ENCODE assay signal across 9 cellular contexts in the genomic region with DNA sequence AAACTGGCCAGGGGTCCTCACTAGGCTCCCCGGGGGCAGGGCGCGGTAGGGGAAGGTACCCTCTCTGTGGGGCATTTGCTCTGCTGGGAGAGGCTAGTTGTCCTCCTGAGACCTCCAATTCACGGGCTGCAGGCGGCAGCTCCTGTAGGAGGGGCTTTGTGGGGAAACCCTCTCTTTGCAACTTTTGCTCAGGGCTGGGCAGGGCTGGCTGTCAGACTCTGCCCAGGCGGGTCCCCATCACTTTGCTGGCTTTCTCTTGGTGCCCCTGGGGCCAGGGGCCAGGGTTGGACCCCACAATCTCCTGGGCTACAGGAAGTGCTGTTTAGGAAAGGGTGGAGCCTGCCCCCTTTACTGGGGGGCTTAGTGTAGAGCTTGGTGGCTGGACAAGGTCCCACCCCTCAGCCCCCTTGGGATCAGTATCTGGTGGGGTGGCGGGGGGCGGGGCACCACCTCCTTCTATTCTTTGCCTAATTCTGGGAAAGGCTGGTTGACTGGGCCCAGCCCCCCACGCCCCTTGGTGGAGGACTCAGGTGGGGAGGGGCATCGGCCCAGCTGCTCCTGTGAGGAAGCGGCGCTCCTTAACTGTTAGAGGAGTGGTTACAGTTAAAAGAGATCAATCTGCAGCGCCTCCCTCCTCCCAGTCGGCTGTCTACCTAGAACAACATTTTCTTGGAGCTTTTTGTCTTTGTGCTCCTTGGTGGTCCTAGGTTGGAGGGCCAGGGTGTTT.
A peak's percentile ranks its signal among the peaks of the same experiment; 100 is the strongest.
DNase-seq lines count a peak whose midpoint lies in the region; ATAC-seq and TF ChIP-seq lines count a peak whose summit lies in the region.
"Had no signal": no experiment of that assay in that cellular context is flagged by ENCODE, and none has a peak within 500 bp of the region (broad histone marks: within the 10 kb centered on the region; RNA-seq: fewer than 3 reads in every experiment).

No MANE protein-coding gene starts in this region.

- H3K27me3 ChIP-seq in HUES64 (ENCODE audit: insufficient read depth, low read length) (peaks cover 4% of the 10 kb centered on the region; the same call in 1 of the 2 replicates), body of pancreas (no peaks in the 10 kb centered on the region), sigmoid colon (peaks cover 0 to 13% (median 7%) of the 10 kb centered on the region in 3 donors), PC-3 (ENCODE audit: low read length) (peaks cover 32% of the 10 kb centered on the region), MM.1S (replicated peaks; ENCODE audit: insufficient read depth, low read length) (no peaks in the 10 kb centered on the region)

- H3K4me1 ChIP-seq in HUES64 (ENCODE audit: insufficient read depth, low read length): no peaks in the 10 kb centered on the region
- peaks cover 13% of the 10 kb centered on the region for H3K4me1 ChIP-seq in body of pancreas
- H3K4me1 ChIP-seq in sigmoid colon: peaks cover 0 to 16% (median 14%) of the 10 kb centered on the region in 4 donors
- no peaks in the 10 kb centered on the region for H3K4me1 ChIP-seq in PC-3 (ENCODE audit: insufficient read depth, low read length)
- H3K4me1 ChIP-seq in MM.1S (ENCODE audit: low read length): no peaks in the 10 kb centered on the region

- CTCF ChIA-PET in PC-3 (lab: Charles Lee): no interaction called here

- peak overlapping the region; percentile 63 for H3K9ac ChIP-seq in HUES64 (ENCODE audit: low read depth, low read length)
- H3K9ac ChIP-seq in PC-3 (ENCODE audit: low read length): no peak overlapping the region
- H3K9ac ChIP-seq in MM.1S (ENCODE audit: low read length): no peak overlapping the region

- 82% methylated on average over 11 of the region's 14 CpGs for WGBS in HUES64
- 0 to 6% methylated on average over 8 to 14 of the region's 14 CpGs for WGBS in body of pancreas, 2 donors
- WGBS in sigmoid colon, 2 donors: 2 to 16% methylated on average over 14 of the region's 14 CpGs

- H2AFZ ChIP-seq in PC-3 (ENCODE audit: low read length) (no peak overlapping the region), MM.1S (ENCODE audit: low read length) (no peak overlapping the region)

- H4K20me1 ChIP-seq in PC-3 (ENCODE audit: low read length) (no peaks in the 10 kb centered on the region), MM.1S (ENCODE audit: insufficient read depth, low read length) (no peaks in the 10 kb centered on the region)

- DNase-seq in body of pancreas (peak; percentile 6 to 19 (median 16)), iPS-NIHi7 (ENCODE audit: extremely low spot score) (peak; percentile 16), sigmoid colon (no peak), PC-3 (no peak), SKM-1 (lab: John Stamatoyannopoulos, UW; ENCODE audit: unreplicated experiment) (no peak), MM.1S (no peak), NCI-H345 (lab: John Stamatoyannopoulos, UW) (no peak)
- DNase-seq: NCI-H2029 treated with DMSO at 0.1 percent for 48 hours had no signal

- H3K9me2 ChIP-seq in PC-3 (replicated peaks; ENCODE audit: low read length) (no peaks in the 10 kb centered on the region), MM.1S (replicated peaks; ENCODE audit: insufficient read depth, low read length) (no peaks in the 10 kb centered on the region)

- no peak overlapping the region for H3K4me2 ChIP-seq in PC-3 (ENCODE audit: low read length)
- H3K4me2 ChIP-seq in MM.1S (ENCODE audit: low read depth, low read length): no peak overlapping the region

- TF ChIP-seq EP300 in sigmoid colon (IDR thresholded peaks at IDR 0.05): no peak

- peaks cover 5% of the 10 kb centered on the region for H3K9me3 ChIP-seq in HUES64 (ENCODE audit: insufficient read depth, low read depth, low read length)
- H3K9me3 ChIP-seq in body of pancreas: no peaks in the 10 kb centered on the region
- no peaks in the 10 kb centered on the region for H3K9me3 ChIP-seq in sigmoid colon
- H3K9me3 ChIP-seq in PC-3 (ENCODE audit: low read length): 0 out of 2 replicates have a peak, but pooled peaks cover 1% of the 10 kb centered on the region
- H3K9me3 ChIP-seq in MM.1S (replicated peaks; ENCODE audit: insufficient read depth, low read length): no peaks in the 10 kb centered on the region

- no peak for TF ChIP-seq CTCF in body of pancreas (IDR thresholded peaks at IDR 0.05)
- TF ChIP-seq CTCF in sigmoid colon (IDR thresholded peaks at IDR 0.05): no peak
- no peak for TF ChIP-seq CTCF in PC-3 (conservative IDR thresholded peaks at IDR 0.05; ENCODE audit: low read depth, low read length)
- TF ChIP-seq CTCF in MM.1S (IDR thresholded peaks at IDR 0.05; ENCODE audit: low read length): no peak

- H3K36me3 ChIP-seq in HUES64 (ENCODE audit: insufficient read depth, low read length) (no peaks in the 10 kb centered on the region), body of pancreas (replicated peaks in 1 of 2; ENCODE audit: insufficient read depth in 1 of 2, low read depth in 2 of 2) (no peaks in the 10 kb centered on the region), sigmoid colon (no peaks in the 10 kb centered on the region), PC-3 (ENCODE audit: low read depth, low read length) (no peaks in the 10 kb centered on the region), MM.1S (replicated peaks; ENCODE audit: insufficient read depth, low read length) (no peaks in the 10 kb centered on the region)

- H3K4me3 ChIP-seq in HUES64 (ENCODE audit: low read length) (peak overlapping the region; percentile 91), body of pancreas (peak overlapping the region; percentile 17 to 25), sigmoid colon (peak overlapping the region; percentile 33 to 50 (median 43)), PC-3 (ENCODE audit: low read length) (no peak overlapping the region), MM.1S (ENCODE audit: low read length) (no peak overlapping the region)

- TF ChIP-seq POLR2A in body of pancreas (IDR thresholded peaks at IDR 0.05): no peak
- no peak for TF ChIP-seq POLR2A in sigmoid colon (IDR thresholded peaks at IDR 0.05)

- BruUV-seq in PC-3 (replicated peaks; lab: Mats Ljungman, UMichigan): no TSS peak

- H3K27ac ChIP-seq in HUES64 (ENCODE audit: low read depth, low read length) (peak overlapping the region; percentile 77; the same call in 1 of the 2 replicates), body of pancreas (peak overlapping the region in 3 of 4 donors; percentile 16 to 70 (median 48)), sigmoid colon (peak overlapping the region; percentile 28 to 67 (median 38)), PC-3 (ENCODE audit: low read length) (no peak overlapping the region), MM.1S (ENCODE audit: low read length) (no peak overlapping the region)

- peak; percentile 34 for ATAC-seq in body of pancreas
- no peak for ATAC-seq in PC-3

- POLR2A ChIA-PET in PC-3 (lab: Charles Lee; ENCODE audit: unreplicated experiment): no interaction called here

- H3F3A ChIP-seq in PC-3 (ENCODE audit: low read length, unreplicated experiment) (no peaks in the 10 kb centered on the region), MM.1S (ENCODE audit: insufficient read depth, low read length) (no peaks in the 10 kb centered on the region)

- no peaks in the 10 kb centered on the region for H3K79me2 ChIP-seq in PC-3 (ENCODE audit: low read length)
- no peaks in the 10 kb centered on the region for H3K79me2 ChIP-seq in MM.1S (ENCODE audit: low read length)

- intact Hi-C loops in body of pancreas (cut with DNase I): no loop called here
- intact Hi-C loops in sigmoid colon (cut with DNase I): no loop called here
- intact Hi-C loops in PC-3 (cut with micrococcal nuclease): no loop called here

Comparison
In these comparisons a context has a peak if more than half of its experiments do, and no peak if none do; other contexts are left out.
1. H3K27ac ChIP-seq: peak in HUES64 (single experiment), body of pancreas (3 of 4) and sigmoid colon (4 of 4); none in PC-3 (single experiment) and MM.1S (single experiment).
2. H3K4me3 ChIP-seq: peak in HUES64 (single experiment), body of pancreas (2 of 2) and sigmoid colon (4 of 4); none in PC-3 (single experiment) and MM.1S (single experiment).
3. DNase-seq: peak in body of pancreas (4 of 4) and iPS-NIHi7 (single experiment); none in sigmoid colon (single experiment), PC-3 (single experiment), SKM-1 (single experiment), MM.1S (single experiment) and NCI-H345 (single experiment).